ENCODE assay signal across 1 cellular context in the genomic region with DNA sequence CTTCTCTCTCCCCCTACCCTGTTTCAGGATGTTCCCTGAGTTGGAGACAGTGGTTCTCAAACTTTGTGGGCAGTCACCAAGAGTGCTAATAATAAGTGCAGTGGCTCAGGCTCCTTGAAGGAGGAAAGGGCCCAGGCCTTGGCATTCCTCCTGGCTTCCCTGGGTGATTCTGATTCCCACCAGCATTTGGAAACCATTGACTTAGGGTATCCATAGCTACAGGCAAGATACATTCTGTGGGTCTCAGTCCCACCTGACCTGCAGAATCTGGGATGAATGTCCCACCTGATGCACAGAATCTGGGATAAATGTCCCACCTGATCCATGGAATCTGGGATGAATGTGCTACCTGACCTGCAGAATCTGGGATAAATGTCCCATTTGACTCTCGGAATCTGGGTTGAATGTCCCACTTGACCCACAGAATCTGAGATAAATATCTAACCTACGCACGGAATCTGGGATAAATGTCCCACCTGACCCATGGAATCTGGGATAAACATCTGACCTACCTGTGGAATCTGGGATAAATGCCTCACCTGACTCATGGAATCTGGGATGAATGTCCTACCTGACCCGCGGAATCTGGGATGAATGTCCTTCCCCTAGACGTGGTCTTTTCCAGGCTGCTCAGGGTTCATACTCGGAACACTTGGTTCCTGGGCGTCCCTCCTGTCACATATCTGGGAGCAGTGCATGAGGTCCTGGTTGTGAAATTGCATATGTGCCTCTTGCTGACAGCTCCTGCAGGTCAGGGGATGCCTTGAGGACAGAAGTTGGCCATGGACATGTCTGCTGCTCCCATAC.
TF ChIP-seq lines count a peak whose summit lies in the region.

No MANE protein-coding gene starts in this region.

TF ChIP-seq in H1, 55 proteins besides CTCF, POLR2A, EP300 and RAD21:
- TF ChIP-seq NANOG (IDR thresholded peaks at IDR 0.05; ENCODE audit: insufficient read depth, low read depth, low read length, poor library complexity, severe bottlenecking) (no peak), BCL11A (IDR thresholded peaks at IDR 0.05; ENCODE audit: low read depth in 2 of 2, low read length in 2 of 2) (no peak), CHD7 (IDR thresholded peaks at IDR 0.05; ENCODE audit: insufficient replicate concordance, low read length) (no peak), SIN3A (conservative IDR thresholded peaks at IDR 0.05 in 1 of 2, IDR thresholded peaks at IDR 0.05 in 1 of 2; ENCODE audit: low read depth in 1 of 2, low read length in 2 of 2) (no peak), SP2 (IDR thresholded peaks at IDR 0.05; ENCODE audit: low read length) (no peak), TEAD4 (IDR thresholded peaks at IDR 0.05; ENCODE audit: low read depth, low read length) (no peak), ASH2L (IDR thresholded peaks at IDR 0.05; ENCODE audit: low read length) (no peak), POLR2AphosphoS5 (IDR thresholded peaks at IDR 0.05; ENCODE audit: low read depth, low read length) (no peak)
